26 cellular contexts compared by ENCODE assay signal in genomic region chr20:42378826-42379225, GRCh38.
"Had no signal": no experiment of that assay in that cellular context is flagged by ENCODE, and none has a peak within 500 bp of the region (broad histone marks: within the 10 kb centered on the region; RNA-seq: fewer than 3 reads in every experiment).

No MANE protein-coding gene starts in this region.

- H3K9me3 ChIP-seq: adrenal gland, ascending aorta, breast epithelium, heart left ventricle had no signal

- H3K27ac ChIP-seq: adrenal gland, ascending aorta, breast epithelium, cardiac muscle cell, coronary artery, heart left ventricle, WERI-Rb-1 had no signal

- DNase-seq: activated B cell treated with CpG ODN at 0.5 μM for 24 hours; activated CD4-positive, alpha-beta T cell treated with anti-CD3 and anti-CD28 coated beads for 48 hours; activated CD4-positive, alpha-beta T cell treated with anti-CD3 and anti-CD28 coated beads, Interleukin-2, amount 50 U/mL, for 1 hour; activated CD4-positive, alpha-beta T cell treated with anti-CD3 and anti-CD28 coated beads, Interleukin-2, amount 50 U/mL, for 48 hours; activated CD8-positive, alpha-beta memory T cell treated with anti-CD3 and anti-CD28 coated beads for 24 hours; activated CD8-positive, alpha-beta T cell treated with anti-CD3 and anti-CD28 coated beads for 36 hours; activated effector memory CD4-positive, alpha-beta T cell treated with anti-CD3 and anti-CD28 coated beads, Interleukin-2, amount 50 U/mL, for 16 hours; activated naive CD4-positive, alpha-beta T cell treated with anti-CD3 and anti-CD28 coated beads for 36 hours; activated naive CD8-positive, alpha-beta T cell treated with anti-CD3 and anti-CD28 coated beads for 36 hours; activated naive CD8-positive, alpha-beta T cell treated with anti-CD3 and anti-CD28 coated beads, Interleukin-2, amount 50 U/mL, for 24 hours; activated T-cell treated with anti-CD3 and anti-CD28 coated beads, Interleukin-2, amount 50 U/mL, for 1 hour; activated T-cell treated with anti-CD3 and anti-CD28 coated beads, Interleukin-2, amount 50 U/mL, for 48 hours; adrenal gland; effector memory CD4-positive, alpha-beta T cell; foreskin fibroblast; heart left ventricle; T-cell; T-helper 9 cell; WERI-Rb-1 had no signal

- H3K27me3 ChIP-seq: adrenal gland, ascending aorta, breast epithelium, cardiac muscle cell, dorsolateral prefrontal cortex, heart left ventricle had no signal

- H3K4me1 ChIP-seq: adrenal gland, ascending aorta, breast epithelium, heart left ventricle had no signal

- H3K36me3 ChIP-seq: adrenal gland, ascending aorta, breast epithelium, cardiac muscle cell, heart left ventricle, WERI-Rb-1 had no signal

- H3K4me3 ChIP-seq: adrenal gland, ascending aorta, breast epithelium, cardiac muscle cell, coronary artery, dorsolateral prefrontal cortex, heart left ventricle had no signal

- ATAC-seq: activated CD4-positive, CD25-positive, alpha-beta regulatory T cell treated with anti-CD3 and anti-CD28 coated beads, Interleukin-2, amount 50 U/mL, for 24 hours; activated CD8-positive, alpha-beta T cell treated with anti-CD3 and anti-CD28 coated beads for 36 hours; activated naive CD8-positive, alpha-beta T cell treated with anti-CD3 and anti-CD28 coated beads, Interleukin-2, amount 50 U/mL, for 24 hours; esophagus mucosa; heart left ventricle; T-cell had no signal
